In genomic region chr15:78950906-78951840, GRCh38 we compare ENCODE assay signal across 1 cellular context.
TF ChIP-seq lines count a peak whose summit lies in the region.

No MANE protein-coding gene starts in this region.

TF ChIP-seq in GM23338, 12 proteins besides CTCF, POLR2A, EP300 and RAD21 (continued from another document):
- TF ChIP-seq, protein P1, sequence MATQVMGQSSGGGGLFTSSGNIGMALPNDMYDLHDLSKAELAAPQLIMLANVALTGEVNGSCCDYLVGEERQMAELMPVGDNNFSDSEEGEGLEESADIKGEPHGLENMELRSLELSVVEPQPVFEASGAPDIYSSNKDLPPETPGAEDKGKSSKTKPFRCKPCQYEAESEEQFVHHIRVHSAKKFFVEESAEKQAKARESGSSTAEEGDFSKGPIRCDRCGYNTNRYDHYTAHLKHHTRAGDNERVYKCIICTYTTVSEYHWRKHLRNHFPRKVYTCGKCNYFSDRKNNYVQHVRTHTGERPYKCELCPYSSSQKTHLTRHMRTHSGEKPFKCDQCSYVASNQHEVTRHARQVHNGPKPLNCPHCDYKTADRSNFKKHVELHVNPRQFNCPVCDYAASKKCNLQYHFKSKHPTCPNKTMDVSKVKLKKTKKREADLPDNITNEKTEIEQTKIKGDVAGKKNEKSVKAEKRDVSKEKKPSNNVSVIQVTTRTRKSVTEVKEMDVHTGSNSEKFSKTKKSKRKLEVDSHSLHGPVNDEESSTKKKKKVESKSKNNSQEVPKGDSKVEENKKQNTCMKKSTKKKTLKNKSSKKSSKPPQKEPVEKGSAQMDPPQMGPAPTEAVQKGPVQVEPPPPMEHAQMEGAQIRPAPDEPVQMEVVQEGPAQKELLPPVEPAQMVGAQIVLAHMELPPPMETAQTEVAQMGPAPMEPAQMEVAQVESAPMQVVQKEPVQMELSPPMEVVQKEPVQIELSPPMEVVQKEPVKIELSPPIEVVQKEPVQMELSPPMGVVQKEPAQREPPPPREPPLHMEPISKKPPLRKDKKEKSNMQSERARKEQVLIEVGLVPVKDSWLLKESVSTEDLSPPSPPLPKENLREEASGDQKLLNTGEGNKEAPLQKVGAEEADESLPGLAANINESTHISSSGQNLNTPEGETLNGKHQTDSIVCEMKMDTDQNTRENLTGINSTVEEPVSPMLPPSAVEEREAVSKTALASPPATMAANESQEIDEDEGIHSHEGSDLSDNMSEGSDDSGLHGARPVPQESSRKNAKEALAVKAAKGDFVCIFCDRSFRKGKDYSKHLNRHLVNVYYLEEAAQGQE (IDR thresholded peaks at IDR 0.05; ENCODE audit: unreplicated experiment) = no peak
- no peak for TF ChIP-seq POLR2AphosphoS5 (IDR thresholded peaks at IDR 0.05; ENCODE audit: low read depth)
